Comparison of ENCODE assay signal across 24 cellular contexts in genomic region chr15:76793162-76793561, GRCh38.
"Had no signal": no experiment of that assay in that cellular context is flagged by ENCODE, and none has a peak within 500 bp of the region (broad histone marks: within the 10 kb centered on the region; RNA-seq: fewer than 3 reads in every experiment).

No MANE protein-coding gene starts in this region.

- H3K27ac Mint-ChIP-seq: dendritic cell treated with granulocyte-macrophage colony-stimulating factor and Interleukin-4, amounts not matched to agents 40 ng/mL and 50 ng/mL, for 4 days; memory B cell; natural killer cell treated with Interleukin-12 subunit alpha and Interleukin-12 subunit beta and Interleukin-15 and Interleukin-18, amount 100 ng/mL, for 72 hours; neural progenitor cell; progenitor cell of endocrine pancreas; stimulated activated effector memory CD8-positive, alpha-beta T cell treated with anti-CD3 and anti-CD28 coated beads, Interleukin-12 subunit alpha, Interleukin-12 subunit beta, amount 100 ng/mL, for 72 hours; type B pancreatic cell had no signal

- H2AFZ ChIP-seq: neural progenitor cell had no signal

- H3K9me3 Mint-ChIP-seq: dendritic cell treated with granulocyte-macrophage colony-stimulating factor and Interleukin-4, amounts not matched to agents 40 ng/mL and 50 ng/mL, for 4 days; natural killer cell treated with Interleukin-12 subunit alpha and Interleukin-12 subunit beta and Interleukin-15 and Interleukin-18, amount 100 ng/mL, for 72 hours; neural progenitor cell; type B pancreatic cell had no signal

- ATAC-seq: foreskin keratinocyte; left cardiac atrium; lower lobe of right lung; natural killer cell treated with Interleukin-12 subunit alpha and Interleukin-12 subunit beta and Interleukin-15 and Interleukin-18, amount 100 ng/mL, for 72 hours; pancreas; right cardiac atrium; stimulated activated effector memory CD8-positive, alpha-beta T cell treated with anti-CD3 and anti-CD28 coated beads, Interleukin-12 subunit alpha, Interleukin-12 subunit beta, amount 100 ng/mL, for 72 hours; stimulated activated naive CD8-positive, alpha-beta T cell treated with anti-CD3 and anti-CD28 coated beads, Interleukin-15, Interleukin-2, amounts not matched to agents 100 U/mL and 50 U/mL, for 24 hours had no signal

- H3K27me3 ChIP-seq: foreskin keratinocyte, neural progenitor cell, pancreas, suprapubic skin, thyroid gland had no signal

- H3K36me3 ChIP-seq: pancreas had no signal

- H3K4me1 ChIP-seq: foreskin keratinocyte, lower lobe of right lung, neural progenitor cell, pancreas, suprapubic skin, thyroid gland had no signal

- H3K4me3 ChIP-seq: left ventricle myocardium inferior, lower lobe of right lung, neural progenitor cell, pancreas, suprapubic skin, thyroid gland had no signal

- H3K4me3 Mint-ChIP-seq: dendritic cell treated with granulocyte-macrophage colony-stimulating factor and Interleukin-4, amounts not matched to agents 40 ng/mL and 50 ng/mL, for 4 days; memory B cell; natural killer cell treated with Interleukin-12 subunit alpha and Interleukin-12 subunit beta and Interleukin-15 and Interleukin-18, amount 100 ng/mL, for 72 hours; neural progenitor cell; stimulated activated effector memory CD8-positive, alpha-beta T cell treated with anti-CD3 and anti-CD28 coated beads, Interleukin-12 subunit alpha, Interleukin-12 subunit beta, amount 100 ng/mL, for 72 hours; type B pancreatic cell had no signal

- H3K27me3 Mint-ChIP-seq: dendritic cell treated with granulocyte-macrophage colony-stimulating factor and Interleukin-4, amounts not matched to agents 40 ng/mL and 50 ng/mL, for 4 days; memory B cell; natural killer cell treated with Interleukin-12 subunit alpha and Interleukin-12 subunit beta and Interleukin-15 and Interleukin-18, amount 100 ng/mL, for 72 hours; progenitor cell of endocrine pancreas; type B pancreatic cell had no signal

- H3K4me2 ChIP-seq: neural progenitor cell had no signal

- H3K27ac ChIP-seq: foreskin keratinocyte, left ventricle myocardium inferior, lower lobe of right lung, neural progenitor cell, pancreas, suprapubic skin, thyroid gland had no signal

- H3K9me3 ChIP-seq: lower lobe of right lung, pancreas, suprapubic skin, thyroid gland had no signal

- DNase-seq: erythroblast; foreskin keratinocyte; kidney; left cardiac atrium; left ventricle myocardium inferior; lower lobe of right lung; midbrain; occipital lobe; pancreas; right cardiac atrium; small intestine; stimulated activated CD4-positive, alpha-beta T cell treated with anti-CD3 and anti-CD28 coated beads, Interleukin-12 subunit alpha, Interleukin-12 subunit beta, amount 100 ng/mL, for 4 hours; stimulated activated CD4-positive, alpha-beta T cell treated with anti-CD3 and anti-CD28 coated beads, Interleukin-2, amount 100 ng/mL, for 48 hours; stimulated activated CD8-positive, alpha-beta memory T cell treated with anti-CD3 and anti-CD28 coated beads, Interleukin-4, amount 100 ng/mL, for 48 hours; stimulated activated naive CD8-positive, alpha-beta T cell treated with anti-CD3 and anti-CD28 coated beads, Interleukin-15, Interleukin-2, amounts not matched to agents 100 U/mL and 50 U/mL, for 24 hours; thyroid gland had no signal

- H3K9ac ChIP-seq: neural progenitor cell had no signal

- H3K4me1 Mint-ChIP-seq: memory B cell; neural progenitor cell; stimulated activated effector memory CD8-positive, alpha-beta T cell treated with anti-CD3 and anti-CD28 coated beads, Interleukin-12 subunit alpha, Interleukin-12 subunit beta, amount 100 ng/mL, for 72 hours had no signal
